Comparison of ENCODE assay signal across 8 cellular contexts in genomic region chr7:155344618-155345433, GRCh38. TPM values are rescaled to one million over a fixed set of nuclear protein-coding genes. Genes with fewer than 3 reads are reported as not detected.
DNase-seq lines count a peak whose midpoint lies in the region; ATAC-seq and TF ChIP-seq lines count a peak whose summit lies in the region.

No MANE protein-coding gene starts in this region.

- POLR2A ChIA-PET in PC-9 (lab: Charles Lee; ENCODE audit: unreplicated experiment), result interaction anchor here (0.5 kb wide), 1 partner anchor 400 kb away, joined by 3 read pairs; no protein-coding TSS in a partner anchor

- H3F3A ChIP-seq in PC-9 (ENCODE audit: insufficient read depth, low read depth), result peaks cover 4% of the 10 kb centered on the region; the same call in 1 of the 2 replicates

- H3K4me3 Mint-ChIP-seq in nephron progenitor cell, result peak overlapping the region; percentile 70

- peak; percentile 84 for ATAC-seq in GM21367 (IDR thresholded peaks at IDR 0.05; ENCODE audit: unreplicated experiment)
- ATAC-seq in stimulated activated naive CD8-positive, alpha-beta T cell treated with anti-CD3 and anti-CD28 coated beads, Interleukin-15, Interleukin-2, amounts not matched to agents 100 U/mL and 50 U/mL, for 24 hours, result peak; percentile 89

- H4K20me1 ChIP-seq in PC-9 (ENCODE audit: insufficient read depth), result no peaks in the 10 kb centered on the region

- no peaks in the 10 kb centered on the region for H3K36me3 Mint-ChIP-seq in nephron progenitor cell (ENCODE audit: low read depth)

- H3K27ac Mint-ChIP-seq in nephron progenitor cell, result no peak overlapping the region

- H3K79me2 ChIP-seq in PC-9 (ENCODE audit: low read depth), result no peaks in the 10 kb centered on the region

- peak; percentile 89 for TF ChIP-seq CTCF in PC-9 (conservative IDR thresholded peaks at IDR 0.05)
- peak; percentile 67 for TF ChIP-seq CTCF in fibroblast of the aortic adventitia (IDR thresholded peaks at IDR 0.05; ENCODE audit: insufficient read depth, low read length)
- TF ChIP-seq CTCF in nephron progenitor cell (IDR thresholded peaks at IDR 0.05), result peak; percentile 66

- H3K4me3 ChIP-seq in PC-9, result peak overlapping the region; percentile 37
- peak overlapping the region; percentile 54 for H3K4me3 ChIP-seq in fibroblast of the aortic adventitia (ENCODE audit: low read depth, low read length)

- intact Hi-C loops in PC-9 (cut with micrococcal nuclease; ENCODE audit: unreplicated experiment), result loop anchor here (1.0 to 2.0 kb wide), 4 partner anchors 111 to 418 kb away; partner anchors contain the start of gene PAXIP1

- DNase-seq in DMS 273 (lab: John Stamatoyannopoulos, UW; ENCODE audit: unreplicated experiment) (peak; percentile 95), HT1080 (ENCODE audit: low read depth) (peak; percentile 43), PC-9 (peak; percentile 66 to 84), activated T-helper 1 cell treated with Interleukin-2 at 50 U/mL for 16 hours (ENCODE audit: low read depth) (peak; percentile 82), fibroblast of the aortic adventitia (ENCODE audit: low read depth) (peak; percentile 64), nephron progenitor cell (peak; percentile 91)
- peak; percentile 87 for DNase-seq in stimulated activated naive CD8-positive, alpha-beta T cell treated with anti-CD3 and anti-CD28 coated beads, Interleukin-15, Interleukin-2, amounts not matched to agents 100 U/mL and 50 U/mL, for 24 hours

- H3K9me3 Mint-ChIP-seq in nephron progenitor cell, result no peaks in the 10 kb centered on the region

- peak overlapping the region; percentile 81 for H3K4me2 ChIP-seq in PC-9

- peak overlapping the region; percentile 75; the same call in 1 of the 2 replicates for H2AFZ ChIP-seq in PC-9

- no peaks in the 10 kb centered on the region for H3K9me2 ChIP-seq in PC-9 (ENCODE audit: insufficient read depth)

- no peak overlapping the region for H3K27ac ChIP-seq in PC-9

- no TSS peak for BruUV-seq in PC-9 (replicated peaks; lab: Mats Ljungman, UMichigan)

- CTCF ChIA-PET in PC-9 (lab: Charles Lee), result interaction anchor here (0.6 to 1.2 kb wide), 11 partner anchors 37 to 454 kb away, joined by 3 to 18 read pairs (median 6); no protein-coding TSS in a partner anchor

- H3K36me3 ChIP-seq in PC-9 (ENCODE audit: low read depth), result no peaks in the 10 kb centered on the region

- H3K27me3 ChIP-seq in PC-9 (ENCODE audit: insufficient read depth, low read depth), result peaks cover 50% of the 10 kb centered on the region

- peaks cover 4% of the 10 kb centered on the region for H3K4me1 Mint-ChIP-seq in nephron progenitor cell

- H3K27me3 Mint-ChIP-seq in nephron progenitor cell (ENCODE audit: low read depth, poor library complexity), result peaks cover 19% of the 10 kb centered on the region

- H3K4me1 ChIP-seq in PC-9 (replicated peaks; ENCODE audit: insufficient read depth), result peaks cover 4% of the 10 kb centered on the region

- no peaks in the 10 kb centered on the region for H3K9me3 ChIP-seq in PC-9 (ENCODE audit: insufficient read depth, low read depth)

RNA-seq across cellular contexts. Expression of gene INSIG1, which starts 47.1 kb away (rescaled TPM):
- total RNA-seq in HT1080 (2014; rRNA removed; shearing (Covaris generic)), result 149 and 168 TPM in 2 replicates
- 89.3 and 96.8 TPM in 2 replicates for polyA plus RNA-seq in HT1080 (2015; cell fraction: cytosol; rRNA removed)
- 61.8 and 61.9 TPM in 2 replicates for polyA plus RNA-seq in HT1080 (2015; cell fraction: nucleus; rRNA removed)
- 75.7 and 103 TPM in 2 replicates for total RNA-seq in PC-9 (2021)
- 79.6 and 313 TPM in 2 replicates for total RNA-seq in fibroblast of the aortic adventitia (ENCODE audit: low replicate concordance)

Comparison
In these comparisons a context has a peak if more than half of its experiments do, and no peak if none do; other contexts are left out.
1. DNase-seq: peak in every context shown above with its lines; median percentile 95 in DMS 273; 91 in nephron progenitor cell; 87 in stimulated activated naive CD8-positive, alpha-beta T cell treated with anti-CD3 and anti-CD28 coated beads, Interleukin-15, Interleukin-2, amounts not matched to agents 100 U/mL and 50 U/mL, for 24 hours; 82 in activated T-helper 1 cell treated with Interleukin-2 at 50 U/mL for 16 hours; 75 in PC-9; 64 in fibroblast of the aortic adventitia; 43 in HT1080.